ENCODE assay signal across 8 cellular contexts in the genomic region with DNA sequence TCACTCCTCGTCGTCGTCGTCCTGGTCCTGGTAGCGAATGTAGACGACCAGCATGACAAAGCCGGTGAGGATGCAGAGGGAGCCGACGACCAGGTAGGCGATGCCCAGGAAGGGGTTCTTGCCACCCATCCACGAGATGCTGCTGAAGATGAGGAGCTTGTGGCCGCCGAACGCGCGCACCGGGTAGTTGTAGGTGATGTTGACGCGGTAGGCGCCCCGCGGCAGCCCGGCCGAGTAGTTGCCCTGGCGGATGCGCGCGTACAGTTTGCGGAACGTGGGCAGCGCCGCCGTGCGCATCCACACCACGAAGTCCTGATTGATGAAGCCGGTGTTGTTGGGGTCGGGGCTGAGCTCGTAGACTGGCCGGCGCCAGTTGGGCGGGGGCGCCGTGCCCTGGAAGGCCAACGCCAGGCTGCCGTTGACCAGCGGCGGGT. TPM values are rescaled to one million over a fixed set of nuclear protein-coding genes. Genes with fewer than 3 reads are reported as not detected.
DNase-seq lines count a peak whose midpoint lies in the region; ATAC-seq and TF ChIP-seq lines count a peak whose summit lies in the region.

No MANE protein-coding gene starts in this region.

- no peak overlapping the region for H3K27ac ChIP-seq in fibroblast of lung (ENCODE audit: insufficient read depth, low read length)
- peak overlapping the region; percentile 97 to 98 for H3K27ac ChIP-seq in prostate gland

- H3K4me3 ChIP-seq in GM12875 (ENCODE audit: low read depth, low read length) (peak overlapping the region; percentile 48), fibroblast of lung (replicated peaks in 1 of 4; ENCODE audit: control extremely low read depth in 1 of 4, insufficient read depth in 1 of 4, low read depth in 3 of 4, low read length in 4 of 4) (peak overlapping the region in 3 of 4 experiments; percentile 23 to 47 (median 29)), prostate gland (peak overlapping the region; percentile 59 to 75)

- WGBS in prostate gland, result 16% methylated on average over 28 of the region's 47 CpGs

- ATAC-seq in HG03280 (IDR thresholded peaks at IDR 0.05; ENCODE audit: unreplicated experiment), result no peak
- no peak for ATAC-seq in GM18873 (IDR thresholded peaks at IDR 0.05; ENCODE audit: low FRiP score, unreplicated experiment)

- H3K4me2 ChIP-seq in fibroblast of lung (ENCODE audit: extremely low read depth, insufficient read depth, low read length), result peak overlapping the region; percentile 78

- H3K9ac ChIP-seq in fibroblast of lung (ENCODE audit: insufficient read depth, low read length), result no peak overlapping the region

- DNase-seq in activated CD4-positive, alpha-beta T cell treated with anti-CD3 and anti-CD28 coated beads, Interleukin-2, amount 50 U/mL, for 4 hours, result peak; percentile 34 to 37
- DNase-seq in fibroblast of lung (ENCODE audit: low read depth in 2 of 2), result no peak
- peak; percentile 40 for DNase-seq in prostate gland (ENCODE audit: low spot score)
- DNase-seq in DMS153 treated with DMSO at 0.1 percent for 48 hours (lab: John Stamatoyannopoulos, UW; ENCODE audit: unreplicated experiment), result no peak
- DNase-seq in NOMO-1 treated with DMSO at 0.1 percent for 48 hours (lab: John Stamatoyannopoulos, UW; ENCODE audit: unreplicated experiment), result no peak

- TF ChIP-seq POLR2A in prostate gland (IDR thresholded peaks at IDR 0.05), result no peak

- H3K79me2 ChIP-seq in fibroblast of lung (ENCODE audit: control insufficient read depth, insufficient read depth, low read length), result no peaks in the 10 kb centered on the region

- peak overlapping the region; percentile 48 for H2AFZ ChIP-seq in fibroblast of lung (ENCODE audit: low read length)

- H3K27me3 ChIP-seq in fibroblast of lung (ENCODE audit: control insufficient read depth, insufficient read depth, low read length) (peaks cover 29% of the 10 kb centered on the region), prostate gland (replicated peaks; ENCODE audit: insufficient read depth) (no peaks in the 10 kb centered on the region)

- no peak for TF ChIP-seq CTCF in GM12875 (IDR thresholded peaks at IDR 0.05; ENCODE audit: borderline replicate concordance, insufficient read depth, low read depth, low read length)
- no peak for TF ChIP-seq CTCF in fibroblast of lung (conservative IDR thresholded peaks at IDR 0.05 in 1 of 2, IDR thresholded peaks at IDR 0.05 in 1 of 2; ENCODE audit: low read depth in 1 of 2, low read length in 2 of 2)
- no peak for TF ChIP-seq CTCF in prostate gland (IDR thresholded peaks at IDR 0.05)

- no peaks in the 10 kb centered on the region for H3K36me3 ChIP-seq in fibroblast of lung (ENCODE audit: control insufficient read depth, insufficient read depth, low read length)
- no peaks in the 10 kb centered on the region for H3K36me3 ChIP-seq in prostate gland

- intact Hi-C loops in prostate gland (cut with DNase I), result no loop called here

- no peaks in the 10 kb centered on the region for H3K4me1 ChIP-seq in fibroblast of lung (ENCODE audit: control insufficient read depth, extremely low read depth, insufficient read depth, low read length)
- H3K4me1 ChIP-seq in prostate gland (replicated peaks), result no peaks in the 10 kb centered on the region

- H3K9me3 ChIP-seq in fibroblast of lung (ENCODE audit: control insufficient read depth, insufficient read depth, low read depth, low read length) (no peaks in the 10 kb centered on the region), prostate gland (no peaks in the 10 kb centered on the region)

- no peaks in the 10 kb centered on the region for H4K20me1 ChIP-seq in fibroblast of lung (ENCODE audit: control insufficient read depth, extremely low read depth, insufficient read depth, low read length)

RNA-seq across cellular contexts. Expression of gene TMEM30B, which starts 1.0 kb away (rescaled TPM):
- total RNA-seq in fibroblast of lung (0.51 and 0.83 TPM in 2 replicates), prostate gland (10 to 100 TPM; 57.1 to 98.5 TPM)
- polyA plus RNA-seq in fibroblast of lung, result 0.22 and 0.52 TPM in 2 replicates
- polyA plus RNA-seq in fibroblast of lung (2012), result 0.31 and 0.65 TPM in 2 replicates
- polyA minus RNA-seq in fibroblast of lung (ENCODE audit: low replicate concordance), result 1.1 and 2.5 TPM in 2 replicates

RNA-seq across cellular contexts. Expression of gene PRKCH, which starts 41.3 kb away (rescaled TPM):
- total RNA-seq in fibroblast of lung (3.6 and 5.4 TPM in 2 replicates), prostate gland (10 to 100 TPM; 27.6 to 33.9 TPM)
- 0.61 and 2.9 TPM in 2 replicates for polyA plus RNA-seq in fibroblast of lung
- 0.39 and 1.5 TPM in 2 replicates for polyA plus RNA-seq in fibroblast of lung (2012)
- polyA minus RNA-seq in fibroblast of lung (ENCODE audit: low replicate concordance), result 0.90 and 6.3 TPM in 2 replicates

Comparison
In these comparisons a context has a peak if more than half of its experiments do, and no peak if none do; other contexts are left out.
1. DNase-seq: peak in activated CD4-positive, alpha-beta T cell treated with anti-CD3 and anti-CD28 coated beads, Interleukin-2, amount 50 U/mL, for 4 hours (2 of 2) and prostate gland (single experiment); none in fibroblast of lung (0 of 2), DMS153 treated with DMSO at 0.1 percent for 48 hours (single experiment) and NOMO-1 treated with DMSO at 0.1 percent for 48 hours (single experiment).
2. RNA of gene TMEM30B, which starts 1.0 kb away (total RNA-seq): 57.1 to 98.5 TPM in prostate gland; 0.51 to 0.83 TPM in fibroblast of lung; every median in the first group is over 10 times any median in the second.
3. Peak in every context shown above with its lines, with median percentiles within 50 percentile points of each other: H3K4me3 ChIP-seq.